In genomic region chr1:81812712-81813111, GRCh38 we compare ENCODE assay signal across 1 cellular context.
TF ChIP-seq lines count a peak whose summit lies in the region.

No MANE protein-coding gene starts in this region.

TF ChIP-seq in IMR-90, 13 proteins besides CTCF, POLR2A, EP300 and RAD21 (continued from another document):
- TF ChIP-seq, protein P1, sequence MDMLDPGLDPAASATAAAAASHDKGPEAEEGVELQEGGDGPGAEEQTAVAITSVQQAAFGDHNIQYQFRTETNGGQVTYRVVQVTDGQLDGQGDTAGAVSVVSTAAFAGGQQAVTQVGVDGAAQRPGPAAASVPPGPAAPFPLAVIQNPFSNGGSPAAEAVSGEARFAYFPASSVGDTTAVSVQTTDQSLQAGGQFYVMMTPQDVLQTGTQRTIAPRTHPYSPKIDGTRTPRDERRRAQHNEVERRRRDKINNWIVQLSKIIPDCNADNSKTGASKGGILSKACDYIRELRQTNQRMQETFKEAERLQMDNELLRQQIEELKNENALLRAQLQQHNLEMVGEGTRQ (IDR thresholded peaks at IDR 0.05; ENCODE audit: low read depth, low read length) = no peak
- no peak for TF ChIP-seq ELK1 (IDR thresholded peaks at IDR 0.05; ENCODE audit: borderline replicate concordance, low read depth, low read length)
